Comparison of ENCODE assay signal across 8 cellular contexts in genomic region chr6:34238507-34239239, GRCh38. TPM values are rescaled to one million over a fixed set of nuclear protein-coding genes. Genes with fewer than 3 reads are reported as not detected.
DNase-seq lines count a peak whose midpoint lies in the region; ATAC-seq and FAIRE-seq lines count a peak whose summit lies in the region.

No MANE protein-coding gene starts in this region.

- H3K9me3 ChIP-seq in SK-N-MC (ENCODE audit: low read depth, low read length) = no peaks in the 10 kb centered on the region

- peak overlapping the region; percentile 98 for H3K9ac ChIP-seq in SK-N-MC (ENCODE audit: insufficient read length)

- peak overlapping the region; percentile 89 for H3K27ac Mint-ChIP-seq in stimulated activated effector memory CD8-positive, alpha-beta T cell treated with anti-CD3 and anti-CD28 coated beads, Interleukin-12 subunit alpha, Interleukin-12 subunit beta, amount 100 ng/mL, for 72 hours

- peak overlapping the region; percentile 75 for H3K4me3 Mint-ChIP-seq in stimulated activated effector memory CD8-positive, alpha-beta T cell treated with anti-CD3 and anti-CD28 coated beads, Interleukin-12 subunit alpha, Interleukin-12 subunit beta, amount 100 ng/mL, for 72 hours

- H3K27ac ChIP-seq in SK-N-MC = peak overlapping the region; percentile 92

- H3K4me1 Mint-ChIP-seq in stimulated activated effector memory CD8-positive, alpha-beta T cell treated with anti-CD3 and anti-CD28 coated beads, Interleukin-12 subunit alpha, Interleukin-12 subunit beta, amount 100 ng/mL, for 72 hours = peaks cover 67% of the 10 kb centered on the region

- H3K9me3 Mint-ChIP-seq in stimulated activated effector memory CD8-positive, alpha-beta T cell treated with anti-CD3 and anti-CD28 coated beads, Interleukin-12 subunit alpha, Interleukin-12 subunit beta, amount 100 ng/mL, for 72 hours = no peaks in the 10 kb centered on the region

- H3K36me3 ChIP-seq in SK-N-MC (ENCODE audit: insufficient read depth, low read length) = peaks cover 43% of the 10 kb centered on the region

- H3K36me3 Mint-ChIP-seq in stimulated activated effector memory CD8-positive, alpha-beta T cell treated with anti-CD3 and anti-CD28 coated beads, Interleukin-12 subunit alpha, Interleukin-12 subunit beta, amount 100 ng/mL, for 72 hours = peaks cover 72% of the 10 kb centered on the region

- ATAC-seq in stimulated activated effector memory CD8-positive, alpha-beta T cell treated with anti-CD3 and anti-CD28 coated beads, Interleukin-12 subunit alpha, Interleukin-12 subunit beta, amount 100 ng/mL, for 72 hours = no peak
- ATAC-seq in GM18858 (IDR thresholded peaks at IDR 0.05; ENCODE audit: unreplicated experiment) (no peak), HG02763 (IDR thresholded peaks at IDR 0.05; ENCODE audit: unreplicated experiment) (no peak), HG03025 (IDR thresholded peaks at IDR 0.05; ENCODE audit: low FRiP score, unreplicated experiment) (no peak)

- DNase-seq in NOMO-1 treated with DMSO at 0.1 percent for 48 hours (lab: John Stamatoyannopoulos, UW; ENCODE audit: unreplicated experiment) (peak; percentile 34), NOMO-1 (lab: John Stamatoyannopoulos, UW; ENCODE audit: unreplicated experiment in 2 of 2) (no peak), SK-N-MC (ENCODE audit: low read depth, low spot score) (no peak), frontal cortex (ENCODE audit: low spot score in 2 of 2) (peak; percentile 15 to 42)
- no peak for DNase-seq in stimulated activated effector memory CD8-positive, alpha-beta T cell treated with anti-CD3 and anti-CD28 coated beads, Interleukin-12 subunit alpha, Interleukin-12 subunit beta, amount 100 ng/mL, for 72 hours (ENCODE audit: low spot score in 2 of 2)

- FAIRE-seq in frontal cortex (lab: Jason Lieb, UNC) = no peak

- peak overlapping the region; percentile 96 for H3K4me3 ChIP-seq in SK-N-MC

RNA-seq across cellular contexts. Expression of gene HMGA1, which starts 2.0 kb away (rescaled TPM):
- total RNA-seq in frontal cortex = 24.5 TPM

RNA-seq across cellular contexts. Expression of gene SMIM29, which starts 10.1 kb away (rescaled TPM):
- total RNA-seq in frontal cortex = 23.2 TPM

Comparison
In these comparisons a context has a peak if more than half of its experiments do, and no peak if none do; other contexts are left out.
1. DNase-seq: peak in NOMO-1 treated with DMSO at 0.1 percent for 48 hours (single experiment) and frontal cortex (2 of 2); none in NOMO-1 (0 of 2), SK-N-MC (single experiment) and stimulated activated effector memory CD8-positive, alpha-beta T cell treated with anti-CD3 and anti-CD28 coated beads, Interleukin-12 subunit alpha, Interleukin-12 subunit beta, amount 100 ng/mL, for 72 hours (0 of 2).